20 cellular contexts compared by ENCODE assay signal in genomic region chr11:28298209-28298608, GRCh38.
"Had no signal": no experiment of that assay in that cellular context is flagged by ENCODE, and none has a peak within 500 bp of the region (broad histone marks: within the 10 kb centered on the region; RNA-seq: fewer than 3 reads in every experiment).

No MANE protein-coding gene starts in this region.

- ATAC-seq: foreskin keratinocyte; gastroesophageal sphincter; heart left ventricle; left cardiac atrium; left lung; left ventricle myocardium superior; lower lobe of right lung; mucosa of descending colon; naive thymus-derived CD8-positive, alpha-beta T cell had no signal

- H3K27me3 ChIP-seq: dorsolateral prefrontal cortex, esophagus muscularis mucosa, foreskin keratinocyte, gastroesophageal sphincter, heart left ventricle, left lung had no signal

- H3K27ac ChIP-seq: coronary artery, dorsolateral prefrontal cortex, esophagus muscularis mucosa, foreskin keratinocyte, gastroesophageal sphincter, heart left ventricle, left lung, lower lobe of right lung had no signal

- H3K4me3 ChIP-seq: coronary artery, dorsolateral prefrontal cortex, esophagus muscularis mucosa, gastroesophageal sphincter, heart left ventricle, left lung, lower lobe of right lung, mucosa of descending colon had no signal

- H3K9me3 ChIP-seq: esophagus muscularis mucosa, gastroesophageal sphincter, heart left ventricle, left lung, lower lobe of right lung, mucosa of descending colon had no signal

- H3K4me1 ChIP-seq: esophagus muscularis mucosa, foreskin keratinocyte, gastroesophageal sphincter, heart left ventricle, left lung, lower lobe of right lung had no signal

- DNase-seq: dermis blood vessel endothelial cell; dorsolateral prefrontal cortex; effector CD4-positive, alpha-beta T cell; effector memory CD4-positive, alpha-beta T cell; foreskin keratinocyte; heart left ventricle; hippocampal formation; left cardiac atrium; left lung; left ventricle myocardium superior; lower lobe of right lung; mesenchymal stem cell; mucosa of descending colon; naive B cell; naive thymus-derived CD8-positive, alpha-beta T cell had no signal

- FAIRE-seq: endothelial cell of umbilical vein, keratinocyte had no signal
